9 cellular contexts compared by ENCODE assay signal in the genomic region with DNA sequence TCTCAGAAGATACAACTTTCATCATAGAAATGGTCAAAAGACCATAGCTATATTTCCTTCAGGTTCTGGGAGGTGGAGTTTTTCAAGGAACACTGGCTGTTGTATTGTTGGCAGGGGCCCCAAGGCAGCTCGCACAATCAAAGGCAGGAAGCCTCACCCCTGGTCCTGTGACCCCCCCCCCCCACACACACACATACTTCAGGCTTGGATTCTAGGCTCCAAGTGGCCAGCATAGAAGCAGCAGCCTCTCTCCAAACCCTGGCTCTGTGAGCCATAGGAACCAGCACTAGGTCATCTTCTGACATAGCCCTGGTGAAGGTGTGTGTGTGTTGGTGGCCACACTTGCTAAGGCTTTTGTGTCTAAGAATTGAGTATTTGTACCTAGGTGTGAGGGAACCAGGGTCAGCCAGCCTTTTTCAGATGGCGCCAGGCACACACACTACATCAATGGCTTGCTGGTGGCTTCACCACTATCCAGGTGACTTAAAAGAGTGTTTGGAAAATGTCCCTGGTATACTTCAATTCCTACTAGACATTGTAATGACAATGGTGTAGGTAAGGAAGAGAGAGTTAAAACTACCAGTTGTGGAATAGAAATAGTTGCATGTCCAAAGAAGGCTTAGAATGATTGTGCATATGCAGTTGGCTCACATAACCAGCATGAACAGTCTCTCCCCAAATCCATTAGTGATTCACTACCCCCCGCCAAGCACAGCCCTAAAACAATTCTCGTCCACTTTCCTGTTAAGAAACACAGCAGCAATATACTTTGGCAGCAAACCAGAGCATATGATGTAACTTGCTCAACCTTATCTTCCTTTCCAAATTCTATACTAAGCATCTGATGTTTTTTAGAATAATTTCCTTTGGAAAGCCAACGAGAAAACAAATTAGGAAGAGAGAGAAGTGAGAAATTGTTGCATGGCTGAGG.
DNase-seq lines count a peak whose midpoint lies in the region; ATAC-seq and TF ChIP-seq lines count a peak whose summit lies in the region.
"Had no signal": no experiment of that assay in that cellular context is flagged by ENCODE, and none has a peak within 500 bp of the region (broad histone marks: within the 10 kb centered on the region; RNA-seq: fewer than 3 reads in every experiment).

No MANE protein-coding gene starts in this region.

- peaks cover 13% of the 10 kb centered on the region for H3K4me1 Mint-ChIP-seq in activated CD4-positive, alpha-beta T cell treated with anti-CD3 and anti-CD28 coated beads, Interleukin-2, amount 10 ng/mL, durations not matched to agents 24 days and 14 days

- H3K4me1 ChIP-seq in SJCRH30 (peaks cover 24% of the 10 kb centered on the region), psoas muscle (peaks cover 5% of the 10 kb centered on the region)

- H3K27me3 Mint-ChIP-seq in activated CD4-positive, alpha-beta T cell treated with anti-CD3 and anti-CD28 coated beads, Interleukin-2, amount 10 ng/mL, durations not matched to agents 24 days and 14 days, result no peaks in the 10 kb centered on the region

- no peak overlapping the region for H3K4me3 ChIP-seq in SJCRH30
- no peak overlapping the region for H3K4me3 ChIP-seq in fibroblast of the aortic adventitia (ENCODE audit: low read depth, low read length)
- H3K4me3 ChIP-seq in psoas muscle, result no peak overlapping the region

- H3K9me3 Mint-ChIP-seq in activated CD4-positive, alpha-beta T cell treated with anti-CD3 and anti-CD28 coated beads, Interleukin-2, amount 10 ng/mL, durations not matched to agents 24 days and 14 days, result no peaks in the 10 kb centered on the region

- H3K9me3 ChIP-seq in SJCRH30 (replicated peaks) (no peaks in the 10 kb centered on the region), psoas muscle (no peaks in the 10 kb centered on the region)

- TF ChIP-seq CTCF in fibroblast of the aortic adventitia (IDR thresholded peaks at IDR 0.05; ENCODE audit: insufficient read depth, low read length), result no peak
- TF ChIP-seq CTCF in psoas muscle (IDR thresholded peaks at IDR 0.05), result no peak

- DNase-seq in GF-D8 (lab: John Stamatoyannopoulos, UW), result peak; percentile 79
- DNase-seq in SJCRH30, result no peak
- peak; percentile 97 for DNase-seq in fibroblast of the aortic adventitia (ENCODE audit: low read depth)
- peak in 1 of 2 donors; percentile 27 for DNase-seq in psoas muscle
- DNase-seq in NCI-H774 (lab: John Stamatoyannopoulos, UW), result no peak
- DNase-seq in KG1 (lab: John Stamatoyannopoulos, UW), result no peak
- no peak for DNase-seq in activated CD4-positive, alpha-beta T cell treated with anti-CD3 and anti-CD28 coated beads, Interleukin-2, amount 10 ng/mL, durations not matched to agents 24 days and 14 days
- DNase-seq in NCI-H2196 (lab: John Stamatoyannopoulos, UW; ENCODE audit: unreplicated experiment), result no peak
- DNase-seq: activated T-cell treated with anti-CD3 and anti-CD28 coated beads, Interleukin-2, amount 50 U/mL, for 48 hours had no signal

- H3K36me3 Mint-ChIP-seq in activated CD4-positive, alpha-beta T cell treated with anti-CD3 and anti-CD28 coated beads, Interleukin-2, amount 10 ng/mL, durations not matched to agents 24 days and 14 days (ENCODE audit: low read depth), result peaks cover 32% of the 10 kb centered on the region

- intact Hi-C loops in psoas muscle (cut with DNase I), result no loop called here
- intact Hi-C loops in activated CD4-positive, alpha-beta T cell treated with anti-CD3 and anti-CD28 coated beads, Interleukin-2, amount 10 ng/mL, durations not matched to agents 24 days and 14 days (cut with micrococcal nuclease), result no loop called here

- no peak overlapping the region for H3K4me3 Mint-ChIP-seq in activated CD4-positive, alpha-beta T cell treated with anti-CD3 and anti-CD28 coated beads, Interleukin-2, amount 10 ng/mL, durations not matched to agents 24 days and 14 days

- H3K36me3 ChIP-seq in SJCRH30, result peaks cover 44% of the 10 kb centered on the region
- H3K36me3 ChIP-seq in psoas muscle (ENCODE audit: insufficient read depth in 1 of 2, low read depth in 1 of 2), result peaks cover 11 to 80% of the 10 kb centered on the region in 2 donors

- peak overlapping the region; percentile 56; the same call in 1 of the 2 replicates for H3K27ac ChIP-seq in SJCRH30
- peak overlapping the region; percentile 63 for H3K27ac ChIP-seq in psoas muscle

- H3K27ac Mint-ChIP-seq in activated CD4-positive, alpha-beta T cell treated with anti-CD3 and anti-CD28 coated beads, Interleukin-2, amount 10 ng/mL, durations not matched to agents 24 days and 14 days, result no peak overlapping the region

- ATAC-seq in psoas muscle, result peak in 3 of 4 donors; percentile 31 to 46 (median 36)

- H3K27me3 ChIP-seq in SJCRH30 (no peaks in the 10 kb centered on the region), psoas muscle (ENCODE audit: insufficient read depth in 3 of 3, low read length in 2 of 3) (no peaks in the 10 kb centered on the region)

- 56 to 68% (median 65%) methylated on average over 5 of the region's 5 CpGs for WGBS in psoas muscle, 3 donors

Comparison
In these comparisons a context has a peak if more than half of its experiments do, and no peak if none do; other contexts are left out.
1. DNase-seq: peak in GF-D8 (single experiment) and fibroblast of the aortic adventitia (single experiment); none in SJCRH30 (0 of 2), NCI-H774 (single experiment), KG1 (single experiment), activated CD4-positive, alpha-beta T cell treated with anti-CD3 and anti-CD28 coated beads, Interleukin-2, amount 10 ng/mL, durations not matched to agents 24 days and 14 days (single experiment) and NCI-H2196 (single experiment).